In genomic region chr1:27005648-27006496, GRCh38 we compare ENCODE assay signal across 19 cellular contexts. TPM values are rescaled to one million over a fixed set of nuclear protein-coding genes. Genes with fewer than 3 reads are reported as not detected.
DNase-seq lines count a peak whose midpoint lies in the region; ATAC-seq and TF ChIP-seq lines count a peak whose summit lies in the region.
"Had no signal": no experiment of that assay in that cellular context is flagged by ENCODE, and none has a peak within 500 bp of the region (broad histone marks: within the 10 kb centered on the region; RNA-seq: fewer than 3 reads in every experiment).

No MANE protein-coding gene starts in this region.

- H3K4me1 ChIP-seq in BE2C (no peaks in the 10 kb centered on the region), HUES64 (ENCODE audit: insufficient read depth, low read length) (peaks cover 67% of the 10 kb centered on the region), endodermal cell (ENCODE audit: control insufficient read depth, insufficient read depth, low read length) (peaks cover 27% of the 10 kb centered on the region), muscle layer of colon (ENCODE audit: insufficient read depth, low read length) (peaks cover 70% of the 10 kb centered on the region)

- H3K9ac ChIP-seq in HUES64 (ENCODE audit: low read depth, low read length), result peak overlapping the region; percentile 64
- H3K9ac ChIP-seq in endodermal cell (ENCODE audit: extremely low read depth, low read length, poor library complexity, severe bottlenecking), result no peak overlapping the region
- no peak overlapping the region for H3K9ac ChIP-seq in muscle layer of colon (ENCODE audit: low read length)

- no peak overlapping the region for H3K4me3 Mint-ChIP-seq in endodermal cell
- H3K4me3 Mint-ChIP-seq: activated T-cell treated with anti-CD3 and anti-CD28 coated beads, Interleukin-2, amount 50 U/mL, for 24 hours; effector memory CD8-positive, alpha-beta T cell; immature natural killer cell had no signal

- H3K36me3 ChIP-seq in BE2C, result no peaks in the 10 kb centered on the region
- peaks cover 38% of the 10 kb centered on the region for H3K36me3 ChIP-seq in HUES64 (ENCODE audit: insufficient read depth, low read length)
- H3K36me3 ChIP-seq in endodermal cell (ENCODE audit: control insufficient read depth, insufficient read depth, low read length), result peaks cover 20% of the 10 kb centered on the region
- H3K36me3 ChIP-seq in muscle layer of colon (ENCODE audit: insufficient read depth, low read length), result peaks cover 33% of the 10 kb centered on the region

- H3K9me3 ChIP-seq in BE2C, result no peaks in the 10 kb centered on the region
- no peaks in the 10 kb centered on the region for H3K9me3 ChIP-seq in HUES64 (ENCODE audit: insufficient read depth, low read depth, low read length)
- no peaks in the 10 kb centered on the region for H3K9me3 ChIP-seq in endodermal cell (ENCODE audit: control insufficient read depth, low read length)
- H3K9me3 ChIP-seq in muscle layer of colon (ENCODE audit: low read length), result no peaks in the 10 kb centered on the region

- H3K27ac ChIP-seq in HUES64 (ENCODE audit: low read depth, low read length), result peak overlapping the region; percentile 98
- H3K27ac ChIP-seq in endodermal cell (ENCODE audit: low read depth, low read length), result no peak overlapping the region
- peak overlapping the region; percentile 27 for H3K27ac ChIP-seq in muscle layer of colon (ENCODE audit: low read depth, low read length)

- H3K27me3 Mint-ChIP-seq in endodermal cell (ENCODE audit: insufficient read depth), result no peaks in the 10 kb centered on the region

- H3K36me3 Mint-ChIP-seq in endodermal cell (ENCODE audit: low read depth), result peaks cover 15% of the 10 kb centered on the region
- H3K36me3 Mint-ChIP-seq: immature natural killer cell had no signal

- DNase-seq in BE2C, result peak; percentile 10
- peak; percentile 78 for DNase-seq in endodermal cell
- DNase-seq: activated CD4-positive, alpha-beta T cell treated with anti-CD3 and anti-CD28 coated beads, Interleukin-2, amount 50 U/mL, for 1 hour; activated T-cell treated with anti-CD3 and anti-CD28 coated beads, Interleukin-2, amount 50 U/mL, for 24 hours; central memory CD4-positive, alpha-beta T cell; effector memory CD8-positive, alpha-beta T cell; immature natural killer cell; NCI-H1930; NCI-H510A had no signal

- TF ChIP-seq CTCF in BE2C (IDR thresholded peaks at IDR 0.05; ENCODE audit: low read depth, low read length) (no peak), endodermal cell (conservative IDR thresholded peaks at IDR 0.05) (peak; percentile 47)

- no peaks in the 10 kb centered on the region for H3K27me3 ChIP-seq in BE2C
- H3K27me3 ChIP-seq in HUES64 (ENCODE audit: insufficient read depth, low read length), result no peaks in the 10 kb centered on the region
- H3K27me3 ChIP-seq in endodermal cell (ENCODE audit: control insufficient read depth, insufficient read depth, low read length, poor library complexity, severe bottlenecking), result no peaks in the 10 kb centered on the region
- no peaks in the 10 kb centered on the region for H3K27me3 ChIP-seq in muscle layer of colon (ENCODE audit: control insufficient read depth in 1 of 2, insufficient read depth in 2 of 2, low read length in 2 of 2)

- peaks cover 46% of the 10 kb centered on the region for H3K4me1 Mint-ChIP-seq in endodermal cell

- H3K9me3 Mint-ChIP-seq in endodermal cell, result no peaks in the 10 kb centered on the region
- H3K9me3 Mint-ChIP-seq: activated T-cell treated with anti-CD3 and anti-CD28 coated beads, Interleukin-2, amount 50 U/mL, for 24 hours; effector memory CD8-positive, alpha-beta T cell; immature natural killer cell had no signal

- 93% methylated on average over 48 of the region's 48 CpGs for WGBS in HUES64
- 96 to 97% methylated on average over 32 to 48 of the region's 48 CpGs for WGBS in endodermal cell (ENCODE audit: insufficient coverage in 1 of 2, insufficient read length in 1 of 2), 2 experiments

- ATAC-seq in HG02571 (IDR thresholded peaks at IDR 0.05; ENCODE audit: unreplicated experiment) (no peak), HG03520 (IDR thresholded peaks at IDR 0.05; ENCODE audit: unreplicated experiment) (no peak), HG02938 (IDR thresholded peaks at IDR 0.05; ENCODE audit: unreplicated experiment) (no peak), HG02678 (IDR thresholded peaks at IDR 0.05; ENCODE audit: unreplicated experiment) (no peak)
- ATAC-seq: effector memory CD8-positive, alpha-beta T cell; SK-N-SH treated with all-trans-retinoic acid at 6 μM for 48 hours had no signal

- H3K27ac Mint-ChIP-seq in endodermal cell, result peak overlapping the region; percentile 79
- H3K27ac Mint-ChIP-seq: activated T-cell treated with anti-CD3 and anti-CD28 coated beads, Interleukin-2, amount 50 U/mL, for 24 hours; effector memory CD8-positive, alpha-beta T cell; immature natural killer cell had no signal

- H3K4me3 ChIP-seq in BE2C (ENCODE audit: low read depth, low read length) (no peak overlapping the region), HUES64 (ENCODE audit: low read length) (no peak overlapping the region), endodermal cell (ENCODE audit: low read length) (no peak overlapping the region), muscle layer of colon (ENCODE audit: low read depth in 1 of 2, low read length in 2 of 2) (no peak overlapping the region)
- H3K4me3 ChIP-seq: skin epidermis had no signal

RNA-seq across cellular contexts. Expression of gene TENT5B, which starts 6.8 kb away (rescaled TPM):
- polyA plus RNA-seq in BE2C (2012; ENCODE audit: insufficient read depth, insufficient read length, low read depth), result 0.25 TPM
- polyA plus RNA-seq in HUES64 (2013, experiment 1 of 2), result 53.5 TPM
- polyA plus RNA-seq in HUES64 (2013, experiment 2 of 2), result 47.7 TPM
- 10 to 100 TPM in 1 of 2 donors, 1 to 10 TPM in 1; 9.4 to 19.0 TPM for total RNA-seq in endodermal cell
- 8.7 TPM for polyA plus RNA-seq in endodermal cell (2013, experiment 1 of 2)
- polyA plus RNA-seq in endodermal cell (2013, experiment 2 of 2), result 7.7 TPM
- total RNA-seq: frontal cortex had no signal
- polyA plus RNA-seq: immature natural killer cell had no signal

RNA-seq across cellular contexts. Expression of gene TRNP1, which starts 12.4 kb away (rescaled TPM):
- polyA plus RNA-seq in BE2C (2012; ENCODE audit: insufficient read depth, insufficient read length, low read depth), result 0.37 TPM
- polyA plus RNA-seq in HUES64 (2013, experiment 1 of 2), result 21.5 TPM
- 22.9 TPM for polyA plus RNA-seq in HUES64 (2013, experiment 2 of 2)
- 10 to 100 TPM; 14.3 to 21.2 TPM for total RNA-seq in endodermal cell
- polyA plus RNA-seq in endodermal cell (2013, experiment 1 of 2), result 9.0 TPM
- 8.0 TPM for polyA plus RNA-seq in endodermal cell (2013, experiment 2 of 2)
- polyA plus RNA-seq: immature natural killer cell had no signal

RNA-seq across cellular contexts. Expression of gene KDF1, which starts 45.6 kb away (rescaled TPM):
- polyA plus RNA-seq in BE2C (2012; ENCODE audit: insufficient read depth, insufficient read length, low read depth), result not detected
- 7.9 TPM for polyA plus RNA-seq in HUES64 (2013, experiment 1 of 2)
- polyA plus RNA-seq in HUES64 (2013, experiment 2 of 2), result 9.3 TPM
- 10 to 100 TPM; 17.2 to 22.7 TPM for total RNA-seq in endodermal cell
- polyA plus RNA-seq in endodermal cell (2013, experiment 1 of 2), result 3.1 TPM
- polyA plus RNA-seq in endodermal cell (2013, experiment 2 of 2), result 2.4 TPM
- total RNA-seq: frontal cortex, M059J had no signal
